29 cellular contexts compared by ENCODE assay signal in genomic region chr4:48967101-48967500, GRCh38. TPM values are rescaled to one million over a fixed set of nuclear protein-coding genes. Genes with fewer than 3 reads are reported as not detected.
"Had no signal": no experiment of that assay in that cellular context is flagged by ENCODE, and none has a peak within 500 bp of the region (broad histone marks: within the 10 kb centered on the region; RNA-seq: fewer than 3 reads in every experiment).

No MANE protein-coding gene starts in this region.

- H3K4me3 Mint-ChIP-seq: activated naive CD8-positive, alpha-beta T cell; activated T-helper 17 cell treated with anti-CD3 and anti-CD28 coated beads, Interleukin-2, amount 50 U/mL, for 72 hours; mesothelial cell of epicardium; natural killer cell treated with Interleukin-12 subunit alpha and Interleukin-12 subunit beta and Interleukin-15 and Interleukin-18, amount 100 ng/mL, for 72 hours had no signal

- H3K36me3 ChIP-seq: adrenal gland, ascending aorta, left ventricle myocardium inferior, right lobe of liver, thyroid gland, upper lobe of right lung, WERI-Rb-1 had no signal

- H3K27me3 Mint-ChIP-seq: activated naive CD8-positive, alpha-beta T cell; activated T-helper 17 cell treated with anti-CD3 and anti-CD28 coated beads, Interleukin-2, amount 50 U/mL, for 72 hours had no signal

- H3K27ac Mint-ChIP-seq: activated naive CD8-positive, alpha-beta T cell; activated T-helper 17 cell treated with anti-CD3 and anti-CD28 coated beads, Interleukin-2, amount 50 U/mL, for 72 hours; mesothelial cell of epicardium; natural killer cell treated with Interleukin-12 subunit alpha and Interleukin-12 subunit beta and Interleukin-15 and Interleukin-18, amount 100 ng/mL, for 72 hours had no signal

- H3K4me1 Mint-ChIP-seq: activated T-helper 17 cell treated with anti-CD3 and anti-CD28 coated beads, Interleukin-2, amount 50 U/mL, for 72 hours had no signal

- H3K27me3 ChIP-seq: ascending aorta, right lobe of liver, thyroid gland, upper lobe of right lung had no signal

- ATAC-seq: activated T-helper 17 cell treated with anti-CD3 and anti-CD28 coated beads, Interleukin-2, amount 50 U/mL, for 72 hours; right lobe of liver; SK-N-SH treated with all-trans-retinoic acid at 6 μM for 48 hours; upper lobe of right lung had no signal

- H3K9me3 ChIP-seq: adrenal gland, ascending aorta, left ventricle myocardium inferior, right lobe of liver, thyroid gland, upper lobe of right lung had no signal

- H3K79me2 ChIP-seq: parathyroid adenoma had no signal

- H3K4me3 ChIP-seq: adrenal gland, ascending aorta, left ventricle myocardium inferior, right lobe of liver, thyroid gland, upper lobe of right lung had no signal

- H3K4me1 ChIP-seq: adrenal gland, ascending aorta, parathyroid adenoma, right lobe of liver, upper lobe of right lung had no signal

- H3K9ac ChIP-seq: parathyroid adenoma had no signal

- DNase-seq: activated CD4-positive, alpha-beta T cell treated with anti-CD3 and anti-CD28 coated beads, Interleukin-2, amount 50 U/mL, for 1 hour; activated CD4-positive, CD25-positive, alpha-beta regulatory T cell treated with anti-CD3 and anti-CD28 coated beads, Interleukin-2, amount 50 U/mL, for 72 hours; activated naive CD4-positive, alpha-beta T cell; activated T-cell treated with anti-CD3 and anti-CD28 coated beads, Interleukin-2, amount 50 U/mL, for 1 hour; adrenal gland; cortex of kidney; glutamatergic neuron; hippocampal formation; left ventricle myocardium inferior; right lobe of liver; stimulated activated CD4-positive, alpha-beta T cell treated with anti-CD3 and anti-CD28 coated beads, Interleukin-2, amount 100 ng/mL, for 48 hours; stimulated activated CD8-positive, alpha-beta memory T cell treated with anti-CD3 and anti-CD28 coated beads, Interleukin-4, amount 100 ng/mL, for 48 hours; stimulated activated naive CD4-positive, alpha-beta T cell; upper lobe of right lung; WERI-Rb-1 had no signal

- H3K9me3 Mint-ChIP-seq: activated T-helper 17 cell treated with anti-CD3 and anti-CD28 coated beads, Interleukin-2, amount 50 U/mL, for 72 hours; mesothelial cell of epicardium; natural killer cell treated with Interleukin-12 subunit alpha and Interleukin-12 subunit beta and Interleukin-15 and Interleukin-18, amount 100 ng/mL, for 72 hours had no signal

- H2AFZ ChIP-seq: parathyroid adenoma had no signal

- H3K27ac ChIP-seq: adrenal gland, ascending aorta, left ventricle myocardium inferior, parathyroid adenoma, right lobe of liver, thyroid gland, upper lobe of right lung, WERI-Rb-1 had no signal

- FAIRE-seq: frontal cortex had no signal

- H3K36me3 Mint-ChIP-seq: activated naive CD8-positive, alpha-beta T cell; mesothelial cell of epicardium; natural killer cell treated with Interleukin-12 subunit alpha and Interleukin-12 subunit beta and Interleukin-15 and Interleukin-18, amount 100 ng/mL, for 72 hours had no signal

RNA-seq across cellular contexts. Expression of gene CWH43, which starts 19.0 kb away (rescaled TPM):
- total RNA-seq: activated T-helper 17 cell treated with anti-CD3 and anti-CD28 coated beads, Interleukin-2, amount 50 U/mL, for 72 hours; adrenal gland; ascending aorta; cerebellum; frontal cortex; left ventricle myocardium inferior; lung microvascular endothelial cell; mesothelial cell of epicardium; natural killer cell treated with Interleukin-12 subunit alpha and Interleukin-12 subunit beta and Interleukin-15 and Interleukin-18, amount 100 ng/mL, for 72 hours; pulmonary artery endothelial cell; subcutaneous adipose tissue; T-helper 2 cell treated with Interferon-gamma antibody and Interleukin-4, amounts not matched to agents 100 ng/mL and 5 ng/mL, for 36 hours; upper lobe of right lung had no signal
- polyA plus RNA-seq: adrenal gland had no signal
